20 cellular contexts compared by ENCODE assay signal in the genomic region with DNA sequence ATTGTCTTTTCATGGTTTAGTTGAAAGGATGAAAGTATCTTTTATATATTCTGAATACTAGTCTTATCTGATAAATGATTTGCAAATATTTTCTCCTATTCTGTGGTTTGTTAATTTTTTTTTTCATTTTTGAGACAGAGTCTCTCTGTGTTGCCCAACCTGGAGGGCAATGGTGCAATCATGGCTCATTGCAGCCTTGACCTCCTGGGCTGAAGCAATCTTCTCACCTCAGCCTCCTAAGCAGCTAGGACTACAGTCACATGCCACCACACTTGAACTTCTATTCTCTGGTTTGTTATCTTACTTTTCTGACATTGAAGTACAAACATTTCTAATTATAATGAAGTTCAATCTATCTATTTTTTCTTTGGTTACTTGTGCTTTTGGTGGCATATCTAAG. TPM values are rescaled to one million over a fixed set of nuclear protein-coding genes. Genes with fewer than 3 reads are reported as not detected.
DNase-seq lines count a peak whose midpoint lies in the region; ATAC-seq, FAIRE-seq and TF ChIP-seq lines count a peak whose summit lies in the region.
"Had no signal": no experiment of that assay in that cellular context is flagged by ENCODE, and none has a peak within 500 bp of the region (broad histone marks: within the 10 kb centered on the region; RNA-seq: fewer than 3 reads in every experiment).

No MANE protein-coding gene starts in this region.

- POLR2A ChIA-PET in HepG2 (lab: Yijun Ruan, JAX) = no interaction called here

- ATAC-seq in HepG2 = no peak
- ATAC-seq in right lobe of liver = no peak
- ATAC-seq in GM18498 (IDR thresholded peaks at IDR 0.05; ENCODE audit: unreplicated experiment) = no peak
- ATAC-seq: GM23338 had no signal

- no TSS peak for BruUV-seq in HepG2 (replicated peaks; lab: Mats Ljungman, UMichigan)

- no peak overlapping the region for H3K4me3 ChIP-seq in HepG2 (replicated peaks in 1 of 3; ENCODE audit: insufficient read depth in 1 of 3, low read depth in 2 of 3, low read length in 3 of 3)
- no peak overlapping the region for H3K4me3 ChIP-seq in right lobe of liver
- no peak overlapping the region for H3K4me3 ChIP-seq in small intestine (ENCODE audit: low read depth in 1 of 2, low read length in 2 of 2)
- H3K4me3 ChIP-seq: GM23338 had no signal

- DNase-seq in HepG2 (ENCODE audit: low spot score) (no peak), right lobe of liver (no peak), NOMO-1 treated with DMSO at 0.1 percent for 48 hours (lab: John Stamatoyannopoulos, UW; ENCODE audit: unreplicated experiment) (peak; percentile 68), amniotic epithelial cell (ENCODE audit: low read depth) (peak; percentile 47), NCI-H2227 (lab: John Stamatoyannopoulos, UW; ENCODE audit: unreplicated experiment) (no peak), small intestine (no peak)
- DNase-seq: BE2C; CD4-positive, alpha-beta memory T cell; DMS153; DMS79 treated with DMSO at 0.1 percent for 48 hours; EL; H7 had no signal

- FAIRE-seq in HepG2 (lab: Jason Lieb, UNC) = no peak
- FAIRE-seq in small intestine (lab: Jason Lieb, UNC) = no peak
- FAIRE-seq: A204.1, D721Med, G401.6, GM12891, HTR-8/SVneo had no signal

- H3K4me1 ChIP-seq in HepG2 (ENCODE audit: insufficient read depth, low read length) (no peaks in the 10 kb centered on the region), right lobe of liver (no peaks in the 10 kb centered on the region), small intestine (ENCODE audit: control insufficient read depth in 2 of 2, insufficient read depth in 1 of 2, low read depth in 1 of 2, low read length in 1 of 2) (no peaks in the 10 kb centered on the region)
- H3K4me1 ChIP-seq: BE2C had no signal

- no peak for TF ChIP-seq RAD21 in HepG2 (CRISPR knock-in tag; IDR thresholded peaks at IDR 0.05)

- intact Hi-C loops in HepG2 (cut with micrococcal nuclease; ENCODE audit: unreplicated experiment) = no loop called here
- intact Hi-C loops in right lobe of liver (cut with DNase I) = no loop called here

- no peaks in the 10 kb centered on the region for H4K20me1 ChIP-seq in HepG2 (ENCODE audit: insufficient read depth, low read length)

- no peaks in the 10 kb centered on the region for H3K9me3 ChIP-seq in HepG2 (ENCODE audit: low read length)
- H3K9me3 ChIP-seq in right lobe of liver = no peaks in the 10 kb centered on the region
- H3K9me3 ChIP-seq in small intestine (ENCODE audit: control insufficient read depth, low read depth) = no peaks in the 10 kb centered on the region
- H3K9me3 ChIP-seq: BE2C had no signal

- no peak overlapping the region for H3K4me2 ChIP-seq in HepG2 (ENCODE audit: low read depth, low read length)
- H3K4me2 ChIP-seq: GM23338 had no signal

- H3K27me3 ChIP-seq in HepG2 (ENCODE audit: control insufficient read depth in 1 of 2, insufficient read depth in 2 of 2, low read length in 2 of 2) (no peaks in the 10 kb centered on the region), right lobe of liver (no peaks in the 10 kb centered on the region), small intestine (ENCODE audit: control insufficient read depth in 2 of 2, insufficient read depth in 2 of 2, low read length in 2 of 2) (no peaks in the 10 kb centered on the region)
- H3K27me3 ChIP-seq: BE2C had no signal

- TF ChIP-seq EP300 in HepG2 (IDR thresholded peaks at IDR 0.05; ENCODE audit: low read depth in 2 of 2, low read length in 2 of 2) (no peak), HepG2 (CRISPR knock-in tag; IDR thresholded peaks at IDR 0.05; ENCODE audit: borderline replicate concordance) (no peak)

- no peak for TF ChIP-seq POLR2A in HepG2 (IDR thresholded peaks at IDR 0.05; ENCODE audit: insufficient read depth in 1 of 2, low read depth in 2 of 2, low read length in 2 of 2)
- no peak for TF ChIP-seq POLR2A in right lobe of liver (IDR thresholded peaks at IDR 0.05)

- H3K9ac ChIP-seq in HepG2 (ENCODE audit: insufficient read depth, low read depth, low read length) = no peak overlapping the region

- CTCF ChIA-PET in HepG2 (lab: Yijun Ruan, JAX; ENCODE audit: low intra/inter-chr PET ratio, low total read pairs) = no interaction called here

- H3K27ac ChIP-seq in HepG2 (ENCODE audit: extremely low read length, insufficient read depth, low read length) (no peak overlapping the region), right lobe of liver (no peak overlapping the region), small intestine (ENCODE audit: low read depth in 1 of 2, low read length in 1 of 2) (no peak overlapping the region)
- H3K27ac ChIP-seq: C4-2B had no signal

- in situ Hi-C loops in HepG2 (cut with HindIII; ENCODE audit: extremely low pct_ligation_motif_present, low pct_unique_long_range_greater_than_20kb) = no loop called here

- H3K36me3 ChIP-seq in HepG2 (replicated peaks in 1 of 2; ENCODE audit: control insufficient read depth in 1 of 2, insufficient read depth in 2 of 2, low read length in 2 of 2) (no peaks in the 10 kb centered on the region), right lobe of liver (no peaks in the 10 kb centered on the region), small intestine (ENCODE audit: control insufficient read depth in 2 of 2, insufficient read depth in 2 of 2, low read length in 2 of 2) (no peaks in the 10 kb centered on the region)
- H3K36me3 ChIP-seq: BE2C had no signal

- H3K79me2 ChIP-seq in HepG2 (ENCODE audit: insufficient read depth, low read length) = no peaks in the 10 kb centered on the region

- no peak for TF ChIP-seq CTCF in HepG2 (CRISPR knock-in tag; IDR thresholded peaks at IDR 0.05)
- TF ChIP-seq CTCF in right lobe of liver (IDR thresholded peaks at IDR 0.05) = no peak

- H2AFZ ChIP-seq in HepG2 (ENCODE audit: low read length) = no peak overlapping the region
- H2AFZ ChIP-seq: GM23338 had no signal

TF ChIP-seq in HepG2, 621 proteins besides CTCF, POLR2A, EP300 and RAD21 (continues in another document):
- TF ChIP-seq, protein P1, sequence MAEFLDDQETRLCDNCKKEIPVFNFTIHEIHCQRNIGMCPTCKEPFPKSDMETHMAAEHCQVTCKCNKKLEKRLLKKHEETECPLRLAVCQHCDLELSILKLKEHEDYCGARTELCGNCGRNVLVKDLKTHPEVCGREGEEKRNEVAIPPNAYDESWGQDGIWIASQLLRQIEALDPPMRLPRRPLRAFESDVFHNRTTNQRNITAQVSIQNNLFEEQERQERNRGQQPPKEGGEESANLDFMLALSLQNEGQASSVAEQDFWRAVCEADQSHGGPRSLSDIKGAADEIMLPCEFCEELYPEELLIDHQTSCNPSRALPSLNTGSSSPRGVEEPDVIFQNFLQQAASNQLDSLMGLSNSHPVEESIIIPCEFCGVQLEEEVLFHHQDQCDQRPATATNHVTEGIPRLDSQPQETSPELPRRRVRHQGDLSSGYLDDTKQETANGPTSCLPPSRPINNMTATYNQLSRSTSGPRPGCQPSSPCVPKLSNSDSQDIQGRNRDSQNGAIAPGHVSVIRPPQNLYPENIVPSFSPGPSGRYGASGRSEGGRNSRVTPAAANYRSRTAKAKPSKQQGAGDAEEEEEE (CRISPR knock-in tag; IDR thresholded peaks at IDR 0.05; ENCODE audit: borderline replicate concordance) = no peak
- no peak for TF ChIP-seq MAFG (CRISPR knock-in tag; IDR thresholded peaks at IDR 0.05)
- TF ChIP-seq SCMH1 (CRISPR knock-in tag; IDR thresholded peaks at IDR 0.05; ENCODE audit: borderline replicate concordance) = no peak
- peak; percentile 76 for TF ChIP-seq CEBPB (IDR thresholded peaks at IDR 0.05; ENCODE audit: borderline replicate concordance, low read depth, low read length)
- TF ChIP-seq, protein P2, sequence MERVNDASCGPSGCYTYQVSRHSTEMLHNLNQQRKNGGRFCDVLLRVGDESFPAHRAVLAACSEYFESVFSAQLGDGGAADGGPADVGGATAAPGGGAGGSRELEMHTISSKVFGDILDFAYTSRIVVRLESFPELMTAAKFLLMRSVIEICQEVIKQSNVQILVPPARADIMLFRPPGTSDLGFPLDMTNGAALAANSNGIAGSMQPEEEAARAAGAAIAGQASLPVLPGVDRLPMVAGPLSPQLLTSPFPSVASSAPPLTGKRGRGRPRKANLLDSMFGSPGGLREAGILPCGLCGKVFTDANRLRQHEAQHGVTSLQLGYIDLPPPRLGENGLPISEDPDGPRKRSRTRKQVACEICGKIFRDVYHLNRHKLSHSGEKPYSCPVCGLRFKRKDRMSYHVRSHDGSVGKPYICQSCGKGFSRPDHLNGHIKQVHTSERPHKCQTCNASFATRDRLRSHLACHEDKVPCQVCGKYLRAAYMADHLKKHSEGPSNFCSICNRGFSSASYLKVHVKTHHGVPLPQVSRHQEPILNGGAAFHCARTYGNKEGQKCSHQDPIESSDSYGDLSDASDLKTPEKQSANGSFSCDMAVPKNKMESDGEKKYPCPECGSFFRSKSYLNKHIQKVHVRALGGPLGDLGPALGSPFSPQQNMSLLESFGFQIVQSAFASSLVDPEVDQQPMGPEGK (CRISPR knock-in tag; IDR thresholded peaks at IDR 0.05) = no peak
- TF ChIP-seq CEBPG (CRISPR knock-in tag; IDR thresholded peaks at IDR 0.05) = peak; percentile 43; the same call in 1 of the 2 replicates
- no peak for TF ChIP-seq POLR2AphosphoS5 (IDR thresholded peaks at IDR 0.05; ENCODE audit: low read depth, low read length)

RNA-seq across cellular contexts. Expression of gene FAR1, which starts 30.0 kb away (rescaled TPM):
- total RNA-seq in HepG2 (2016; rRNA removed; fragmentation: Illumina TruSeq; extraction: Trizol) = 0.95 and 1.1 TPM in 2 replicates
- 0.40 TPM in 1 of 2 replicates, not detected in the other for total RNA-seq in HepG2 (2016; cell fraction: cytosol; rRNA removed; fragmentation: Illumina TruSeq; extraction: Trizol; ENCODE audit: low read depth)
- total RNA-seq in HepG2 (2016; cell fraction: insoluble cytoplasmic fraction; rRNA removed; fragmentation: Illumina TruSeq; extraction: Trizol) = 1.1 and 1.3 TPM in 2 replicates
- total RNA-seq in HepG2 (2016; cell fraction: membrane; rRNA removed; fragmentation: Illumina TruSeq; extraction: Trizol) = 0.43 and 0.65 TPM in 2 replicates
- 1.2 and 1.3 TPM in 2 replicates for total RNA-seq in HepG2 (2016; cell fraction: nucleus; rRNA removed; fragmentation: Illumina TruSeq; extraction: Trizol)
- 0.40 and 0.63 TPM in 2 replicates for polyA plus RNA-seq in HepG2 (2011; rRNA removed)
- polyA plus RNA-seq in HepG2 (2011; cell fraction: cytosol; rRNA removed) = 0.13 and 0.27 TPM in 2 replicates
- 0.48 and 0.69 TPM in 2 replicates for polyA plus RNA-seq in HepG2 (2011; cell fraction: nucleus; rRNA removed)
- 0.20 and 0.21 TPM in 2 replicates for polyA plus RNA-seq in HepG2 (2012)
- 0.03 TPM in 1 of 2 replicates, not detected in the other for polyA plus RNA-seq in HepG2 (2016; cell fraction: cytosol; fragmentation: Illumina TruSeq; extraction: Trizol; ENCODE audit: low read depth)
- polyA plus RNA-seq in HepG2 (2016; cell fraction: insoluble cytoplasmic fraction; fragmentation: Illumina TruSeq; extraction: Trizol; ENCODE audit: low read depth) = 0.40 and 0.85 TPM in 2 replicates
- 0.15 and 0.22 TPM in 2 replicates for polyA plus RNA-seq in HepG2 (2016; cell fraction: membrane; fragmentation: Illumina TruSeq; extraction: Trizol; ENCODE audit: low read depth)
- 1.0 and 2.6 TPM in 2 replicates for polyA plus RNA-seq in HepG2 (2016; cell fraction: nucleus; fragmentation: Illumina TruSeq; extraction: Trizol; ENCODE audit: insufficient read depth, low read depth)
- 0.22 and 38.6 TPM in 2 replicates for polyA minus RNA-seq in HepG2 (2011; rRNA and poly(A)+ RNA removed; ENCODE audit: low replicate concordance)
- 0.59 and 1.5 TPM in 2 replicates for polyA minus RNA-seq in HepG2 (2011; cell fraction: cytosol; rRNA and poly(A)+ RNA removed)
- 0.90 and 1.5 TPM in 2 replicates for polyA minus RNA-seq in HepG2 (2011; cell fraction: nucleus; rRNA and poly(A)+ RNA removed)
- 1 to 10 TPM; 2.8 to 8.9 (median 3.6) TPM for total RNA-seq in right lobe of liver
- 10 to 100 TPM; 19.7 to 40.9 (median 22.5) TPM for polyA plus RNA-seq in small intestine

Comparison
In these comparisons a context has a peak if more than half of its experiments do, and no peak if none do; other contexts are left out.
1. DNase-seq: peak in NOMO-1 treated with DMSO at 0.1 percent for 48 hours (single experiment) and amniotic epithelial cell (single experiment); none in HepG2 (single experiment), right lobe of liver (0 of 3), NCI-H2227 (single experiment) and small intestine (single experiment).